14 cellular contexts compared by ENCODE assay signal in the genomic region with DNA sequence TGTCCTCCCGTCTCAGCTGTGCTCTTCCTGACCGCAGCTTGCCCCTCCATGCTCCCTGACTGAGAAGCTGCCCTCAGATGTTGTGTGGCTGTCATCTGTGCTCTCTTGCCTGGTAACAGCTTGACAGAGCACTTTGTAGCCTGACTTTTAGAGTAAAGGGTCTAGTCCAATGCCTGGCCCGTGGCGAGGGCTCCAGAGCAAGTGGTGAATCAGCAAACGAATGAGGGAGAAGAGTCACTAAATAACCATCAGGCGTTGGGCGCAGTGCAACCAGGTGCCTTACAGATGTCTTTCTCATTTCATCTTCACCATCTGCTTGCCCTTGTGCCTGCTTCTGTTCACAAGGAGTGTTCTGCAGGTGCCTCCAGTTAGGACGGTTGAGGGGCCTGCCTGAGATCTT.
"Had no signal": no experiment of that assay in that cellular context is flagged by ENCODE, and none has a peak within 500 bp of the region (broad histone marks: within the 10 kb centered on the region; RNA-seq: fewer than 3 reads in every experiment).

No MANE protein-coding gene starts in this region.

- ATAC-seq: activated T-cell treated with anti-CD3 and anti-CD28 coated beads, Interleukin-2, amount 50 U/mL, for 72 hours; esophagus mucosa; left lung; T-cell had no signal

- H3K27ac ChIP-seq: adrenal gland, hepatocyte, left lung, tibial artery, uterus had no signal

- H3K4me1 ChIP-seq: adrenal gland, left lung, tibial artery, uterus had no signal

- H3K36me3 ChIP-seq: uterus had no signal

- H3K4me1 Mint-ChIP-seq: naive B cell, T-cell had no signal

- H3K9me3 ChIP-seq: adrenal gland, left lung, tibial artery, uterus had no signal

- H3K27me3 Mint-ChIP-seq: naive B cell, T-cell had no signal

- H3K4me3 ChIP-seq: adrenal gland, hepatocyte, left lung, tibial artery, uterus had no signal

- DNase-seq: activated CD4-positive, CD25-positive, alpha-beta regulatory T cell treated with anti-CD3 and anti-CD28 coated beads, Interleukin-2, amount 50 U/mL, for 72 hours; activated T-cell treated with anti-CD3 and anti-CD28 coated beads, Interleukin-2, amount 50 U/mL, for 72 hours; left lung; mammary epithelial cell; naive B cell; retina; stimulated activated CD4-positive, alpha-beta T cell treated with anti-CD3 and anti-CD28 coated beads, Interleukin-4, amount 100 ng/mL, for 1 hour; stimulated activated naive CD4-positive, alpha-beta T cell; T-cell; uterus had no signal

- H3K9me3 Mint-ChIP-seq: activated T-cell treated with anti-CD3 and anti-CD28 coated beads, Interleukin-2, amount 50 U/mL, for 72 hours; naive B cell; T-cell had no signal

- H2AFZ ChIP-seq: hepatocyte had no signal

- H3K4me2 ChIP-seq: hepatocyte had no signal

- H3K27me3 ChIP-seq: adrenal gland, hepatocyte, left lung, tibial artery, uterus had no signal

- H3K79me2 ChIP-seq: hepatocyte had no signal

- H3K4me3 Mint-ChIP-seq: activated T-cell treated with anti-CD3 and anti-CD28 coated beads, Interleukin-2, amount 50 U/mL, for 72 hours; naive B cell; T-cell had no signal

- H3K27ac Mint-ChIP-seq: activated T-cell treated with anti-CD3 and anti-CD28 coated beads, Interleukin-2, amount 50 U/mL, for 72 hours had no signal
